10 cellular contexts compared by ENCODE assay signal in the genomic region with DNA sequence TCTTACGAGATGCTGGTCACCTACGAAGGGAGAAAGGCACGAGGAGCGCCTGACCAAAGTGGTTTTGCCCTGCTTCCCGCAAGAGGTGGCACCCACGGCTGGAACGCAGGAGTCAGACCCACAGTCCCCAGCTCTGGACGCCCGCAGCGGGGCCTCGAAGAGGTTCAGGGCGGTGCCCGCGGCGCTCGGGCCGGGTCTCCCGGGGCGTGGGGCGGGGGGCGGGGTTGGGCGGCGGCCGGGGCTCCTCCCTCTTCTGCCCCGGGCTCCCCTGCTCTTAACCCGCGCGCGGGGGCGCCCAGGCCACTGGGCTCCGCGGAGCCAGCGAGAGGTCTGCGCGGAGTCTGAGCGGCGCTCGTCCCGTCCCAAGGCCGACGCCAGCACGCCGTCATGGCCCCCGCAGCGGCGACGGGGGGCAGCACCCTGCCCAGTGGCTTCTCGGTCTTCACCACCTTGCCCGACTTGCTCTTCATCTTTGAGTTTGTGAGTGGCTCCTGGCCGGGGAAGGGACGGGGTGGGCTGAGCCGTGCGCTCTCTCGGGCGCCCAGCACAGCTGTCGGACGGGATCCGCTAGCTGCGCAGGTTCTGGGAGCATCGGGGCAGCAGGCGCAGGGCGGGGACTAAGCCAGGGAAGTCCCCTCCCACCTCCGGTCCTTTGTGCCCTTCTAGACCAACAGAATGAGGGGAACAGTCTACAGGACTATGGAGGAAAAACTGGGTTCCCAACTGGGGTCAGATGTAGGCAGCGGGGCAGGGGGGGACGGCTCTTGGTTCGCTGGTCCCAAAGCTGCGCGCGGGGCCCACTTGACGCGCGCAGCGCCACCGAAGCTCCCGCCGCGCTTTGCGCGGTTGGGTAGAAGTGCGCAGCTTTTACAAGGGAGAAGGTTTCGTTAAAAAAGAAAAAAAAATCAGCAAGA. TPM values are rescaled to one million over a fixed set of nuclear protein-coding genes. Genes with fewer than 3 reads are reported as not detected.
DNase-seq lines count a peak whose midpoint lies in the region; ATAC-seq and TF ChIP-seq lines count a peak whose summit lies in the region.
"Had no signal": no experiment of that assay in that cellular context is flagged by ENCODE, and none has a peak within 500 bp of the region (broad histone marks: within the 10 kb centered on the region; RNA-seq: fewer than 3 reads in every experiment).

Gene MAL (plus strand): TSS at position 303 of the 914 bp plus-strand sequence. CDS start 85 bp downstream, at position 388.

- H3K18ac ChIP-seq in mesenchymal stem cell (ENCODE audit: low read depth in 1 of 2, low read length in 2 of 2): no peak within 1 kb of the TSS

- no peak within 1 kb of the TSS for H2BK12ac ChIP-seq in mesenchymal stem cell (ENCODE audit: low read length in 2 of 2)

- no peaks in the 10 kb centered on the region for H3K79me1 ChIP-seq in mesenchymal stem cell (replicated peaks; ENCODE audit: low read length, poor library complexity, severe bottlenecking)

- no peak for TF ChIP-seq POLR2A in GM18505 (IDR thresholded peaks at IDR 0.05; ENCODE audit: borderline replicate concordance, extremely low read depth, insufficient read depth, insufficient read length)

- peaks cover 49 to 89% of the 10 kb centered on the region in 2 experiments for H3K27me3 ChIP-seq in mesenchymal stem cell (ENCODE audit: control insufficient read depth in 1 of 2, insufficient read depth in 1 of 2, low read length in 2 of 2)

- no peak within 1 kb of the TSS for H3K9ac ChIP-seq in mesenchymal stem cell (ENCODE audit: low read length)

- no peak within 1 kb of the TSS for H3K4ac ChIP-seq in mesenchymal stem cell (ENCODE audit: low read depth in 1 of 2, low read length in 2 of 2)

- H3K9me3 Mint-ChIP-seq in T-helper 2 cell treated with Interferon-gamma antibody and Interleukin-4, amounts not matched to agents 5 μg/mL and 100 μg/mL, for 36 hours: no peaks in the 10 kb centered on the region
- peaks cover 0 to 10% (median 0%) of the 10 kb centered on the region in 5 experiments for H3K9me3 Mint-ChIP-seq in brain

- peaks cover 37% of the 10 kb centered on the region for H3K36me3 Mint-ChIP-seq in T-helper 2 cell treated with Interferon-gamma antibody and Interleukin-4, amounts not matched to agents 5 μg/mL and 100 μg/mL, for 36 hours (ENCODE audit: low read depth)
- H3K36me3 Mint-ChIP-seq in brain: no peaks in the 10 kb centered on the region

- H4K8ac ChIP-seq in mesenchymal stem cell (ENCODE audit: low read length): no peak within 1 kb of the TSS

- H3K36me3 ChIP-seq in mesenchymal stem cell (ENCODE audit: control insufficient read depth in 1 of 2, insufficient read depth in 2 of 2, low read depth in 1 of 2, low read length in 2 of 2): no peaks in the 10 kb centered on the region

- H3K27ac Mint-ChIP-seq in T-helper 2 cell treated with Interferon-gamma antibody and Interleukin-4, amounts not matched to agents 5 μg/mL and 100 μg/mL, for 36 hours: peak within 1 kb of the TSS; percentile 94
- H3K27ac Mint-ChIP-seq in brain: peak within 1 kb of the TSS in 2 of 5 experiments; percentile 66 to 85

- no peak within 1 kb of the TSS for H2BK120ac ChIP-seq in mesenchymal stem cell (ENCODE audit: low read depth, low read length)

- H3K23ac ChIP-seq in mesenchymal stem cell (ENCODE audit: low read length in 2 of 2): no peak within 1 kb of the TSS

- H3K4me1 ChIP-seq in mesenchymal stem cell (ENCODE audit: control insufficient read depth, insufficient read depth, low read depth, low read length): peaks cover 11% of the 10 kb centered on the region

- peak within 1 kb of the TSS; percentile 96 for H3K4me3 Mint-ChIP-seq in T-helper 2 cell treated with Interferon-gamma antibody and Interleukin-4, amounts not matched to agents 5 μg/mL and 100 μg/mL, for 36 hours
- H3K4me3 Mint-ChIP-seq in brain: peak within 1 kb of the TSS; percentile 87 to 90 (median 89)

- H2AFZ ChIP-seq in mesenchymal stem cell (ENCODE audit: low read depth, low read length): no peak within 1 kb of the TSS

- no peaks in the 10 kb centered on the region for H3K27me3 Mint-ChIP-seq in T-helper 2 cell treated with Interferon-gamma antibody and Interleukin-4, amounts not matched to agents 5 μg/mL and 100 μg/mL, for 36 hours (ENCODE audit: low read depth)
- H3K27me3 Mint-ChIP-seq in brain: peaks cover 81% of the 10 kb centered on the region

- H2AK5ac ChIP-seq in mesenchymal stem cell (ENCODE audit: low read length, severe bottlenecking): no peak within 1 kb of the TSS

- no peak for TF ChIP-seq CTCF in brain (conservative IDR thresholded peaks at IDR 0.05)

- no peak within 1 kb of the TSS for H2BK5ac ChIP-seq in mesenchymal stem cell (ENCODE audit: low read depth, low read length, poor library complexity, severe bottlenecking)

- no peaks in the 10 kb centered on the region for H3K9me3 ChIP-seq in mesenchymal stem cell (ENCODE audit: control insufficient read depth, low read length)

- no peak within 1 kb of the TSS for H4K91ac ChIP-seq in mesenchymal stem cell (ENCODE audit: low read length)

- H3K4me1 Mint-ChIP-seq in T-helper 2 cell treated with Interferon-gamma antibody and Interleukin-4, amounts not matched to agents 5 μg/mL and 100 μg/mL, for 36 hours (ENCODE audit: low read depth): peaks cover 58% of the 10 kb centered on the region
- peaks cover 40% of the 10 kb centered on the region for H3K4me1 Mint-ChIP-seq in brain

- no peak within 1 kb of the TSS for H2BK15ac ChIP-seq in mesenchymal stem cell (ENCODE audit: low read depth, poor library complexity, severe bottlenecking)

- no peak within 1 kb of the TSS for H3K27ac ChIP-seq in mesenchymal stem cell (ENCODE audit: low read length, poor library complexity, severe bottlenecking)
- H3K27ac ChIP-seq: 22Rv1, VCaP had no signal

- peak within 1 kb of the TSS; percentile 27 for H3K4me2 ChIP-seq in mesenchymal stem cell (ENCODE audit: low read length, poor library complexity, severe bottlenecking)

- H3K14ac ChIP-seq in mesenchymal stem cell (ENCODE audit: low read length in 2 of 2): no peak within 1 kb of the TSS

- DNase-seq in DMS 273 (lab: John Stamatoyannopoulos, UW; ENCODE audit: unreplicated experiment) (peak; percentile 67), DMS 273 treated with DMSO at 0.1 percent for 48 hours (lab: John Stamatoyannopoulos, UW) (no peak), mesenchymal stem cell (no peak), superior temporal gyrus (ENCODE audit: extremely low spot score) (no peak)
- peak; percentile 68 for DNase-seq in T-helper 2 cell treated with Interferon-gamma antibody and Interleukin-4, amounts not matched to agents 5 μg/mL and 100 μg/mL, for 36 hours (ENCODE audit: low spot score)
- DNase-seq in stimulated activated CD8-positive, alpha-beta memory T cell treated with anti-CD3 and anti-CD28 coated beads, Interleukin-4, amount 100 ng/mL, for 24 hours (ENCODE audit: low read depth): peak; percentile 32

- no peak for ATAC-seq in GM18505 (IDR thresholded peaks at IDR 0.05; ENCODE audit: unreplicated experiment)

- peak within 1 kb of the TSS in 1 of 2 experiments; percentile 18 for H3K4me3 ChIP-seq in mesenchymal stem cell (ENCODE audit: insufficient read depth in 1 of 2, low read depth in 1 of 2, low read length in 2 of 2)

- 14% methylated on average over 63 of the region's 81 CpGs for WGBS in mesenchymal stem cell

RNA-seq across cellular contexts. Expression of gene MAL, which starts in this region (rescaled TPM):
- polyA plus RNA-seq in brain (ENCODE audit: insufficient read depth, low read depth, low replicate concordance): 206 TPM
- not detected for polyA plus RNA-seq in mesenchymal stem cell (2013, experiment 1 of 2)
- not detected for polyA plus RNA-seq in mesenchymal stem cell (2013, experiment 2 of 2)

Comparison
In these comparisons a context has a peak if more than half of its experiments do, and no peak if none do; other contexts are left out.
1. DNase-seq: peak in DMS 273 (single experiment), T-helper 2 cell treated with Interferon-gamma antibody and Interleukin-4, amounts not matched to agents 5 μg/mL and 100 μg/mL, for 36 hours (single experiment) and stimulated activated CD8-positive, alpha-beta memory T cell treated with anti-CD3 and anti-CD28 coated beads, Interleukin-4, amount 100 ng/mL, for 24 hours (single experiment); none in DMS 273 treated with DMSO at 0.1 percent for 48 hours (single experiment), mesenchymal stem cell (single experiment) and superior temporal gyrus (single experiment).